In genomic region chr17:75632428-75632827, GRCh38 we compare ENCODE assay signal across 1 cellular context.
TF ChIP-seq lines count a peak whose summit lies in the region.

No MANE protein-coding gene starts in this region.

TF ChIP-seq in GM12878, 131 proteins besides CTCF, POLR2A, EP300 and RAD21:
- TF ChIP-seq TCF12 (IDR thresholded peaks at IDR 0.05; ENCODE audit: low read depth, low read length) = no peak
- no peak for TF ChIP-seq ASH2L (IDR thresholded peaks at IDR 0.05; ENCODE audit: borderline replicate concordance, low read depth)
- no peak for TF ChIP-seq KAT2A (conservative IDR thresholded peaks at IDR 0.05; ENCODE audit: control insufficient read depth, low read depth, low read length)
- no peak for TF ChIP-seq ZNF384 (IDR thresholded peaks at IDR 0.05; ENCODE audit: borderline replicate concordance, low read depth, low read length)
- no peak for TF ChIP-seq BRCA1 (IDR thresholded peaks at IDR 0.05; ENCODE audit: low read depth, low read length)
- no peak for TF ChIP-seq KLF5 (IDR thresholded peaks at IDR 0.05; ENCODE audit: partially characterized antibody)
